In the genomic region with DNA sequence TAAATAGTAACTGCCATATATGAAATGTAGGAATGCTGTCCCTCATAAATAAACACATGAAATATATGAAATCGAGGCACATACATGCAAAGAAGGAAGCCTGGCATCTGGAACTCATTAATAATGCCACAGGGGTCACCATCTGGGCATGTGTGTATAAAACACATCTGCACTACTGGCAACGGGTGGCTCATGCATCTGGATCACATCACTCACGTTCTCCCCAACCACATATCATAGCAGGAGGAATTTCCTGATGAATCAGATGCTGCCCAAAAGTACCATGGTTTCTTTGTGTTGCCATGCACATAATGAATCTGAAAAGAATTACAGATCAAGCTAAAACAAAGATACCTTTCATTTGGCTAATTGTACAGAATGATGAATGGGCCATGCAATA, we compare ENCODE assay signal across 17 cellular contexts. TPM values are rescaled to one million over a fixed set of nuclear protein-coding genes. Genes with fewer than 3 reads are reported as not detected.
A peak's percentile ranks its signal among the peaks of the same experiment; 100 is the strongest.
DNase-seq lines count a peak whose midpoint lies in the region; ATAC-seq and TF ChIP-seq lines count a peak whose summit lies in the region.
"Had no signal": no experiment of that assay in that cellular context is flagged by ENCODE, and none has a peak within 500 bp of the region (broad histone marks: within the 10 kb centered on the region; RNA-seq: fewer than 3 reads in every experiment).

No MANE protein-coding gene starts in this region.

- intact Hi-C loops in sciatic nerve (cut with DNase I) = no loop called here

- ATAC-seq in HG03095 (IDR thresholded peaks at IDR 0.05; ENCODE audit: unreplicated experiment) (no peak), sciatic nerve (no peak), HG03175 (IDR thresholded peaks at IDR 0.05; ENCODE audit: unreplicated experiment) (no peak), GM21367 (IDR thresholded peaks at IDR 0.05; ENCODE audit: unreplicated experiment) (no peak)
- ATAC-seq: CD8-positive, alpha-beta T cell; GM12878; heart right ventricle; right cardiac atrium had no signal

- peak; percentile 59 for DNase-seq in AG09319 (ENCODE audit: extremely low read depth, low read depth)
- DNase-seq in HT1080 (ENCODE audit: low read depth) = peak; percentile 89
- peak; percentile 72 for DNase-seq in amniotic stem cell (lab: John Stamatoyannopoulos, UW)
- DNase-seq in iris pigment epithelial cell (ENCODE audit: low read depth) = peak; percentile 40
- DNase-seq in sciatic nerve (ENCODE audit: low spot score) = no peak
- DNase-seq: activated T-cell treated with anti-CD3 and anti-CD28 coated beads for 4 hours; CD8-positive, alpha-beta T cell; cerebellar nuclear complex; heart right ventricle; NCI-H2029; OCI-M1; right cardiac atrium had no signal

- TF ChIP-seq CTCF in AG09319 (IDR thresholded peaks at IDR 0.05; ENCODE audit: low read depth, low read length) = no peak

RNA-seq across cellular contexts. Expression of a gene that starts 28.6 kb away (rescaled TPM):
- total RNA-seq in HT1080 (2014; rRNA removed; shearing (Covaris generic)) = not detected in 2 replicates
- polyA plus RNA-seq in HT1080 (2015; cell fraction: cytosol; rRNA removed) = not detected in 2 replicates
- polyA plus RNA-seq in HT1080 (2015; cell fraction: nucleus; rRNA removed) = not detected in 2 replicates
- 2.3 TPM for total RNA-seq in sciatic nerve
- total RNA-seq: GM12878 had no signal
- polyA plus RNA-seq: GM12878 had no signal

RNA-seq across cellular contexts. Expression of a gene that starts 47.2 kb away (rescaled TPM):
- total RNA-seq in HT1080 (2014; rRNA removed; shearing (Covaris generic)) = not detected in 2 replicates
- polyA plus RNA-seq in HT1080 (2015; cell fraction: cytosol; rRNA removed) = 0.06 TPM in 2 replicates
- 0.18 and 0.63 TPM in 2 replicates for polyA plus RNA-seq in HT1080 (2015; cell fraction: nucleus; rRNA removed)
- 35.2 TPM for total RNA-seq in sciatic nerve

RNA-seq across cellular contexts. Expression of a gene that starts 57.6 kb away (rescaled TPM):
- not detected in 2 replicates for total RNA-seq in HT1080 (2014; rRNA removed; shearing (Covaris generic))
- polyA plus RNA-seq in HT1080 (2015; cell fraction: cytosol; rRNA removed) = not detected in 2 replicates
- not detected in 2 replicates for polyA plus RNA-seq in HT1080 (2015; cell fraction: nucleus; rRNA removed)
- 126 TPM for total RNA-seq in sciatic nerve
- total RNA-seq: CD8-positive, alpha-beta T cell; mononuclear cell had no signal

Comparison
In these comparisons a context has a peak if more than half of its experiments do, and no peak if none do; other contexts are left out.
1. RNA of a gene that starts 47.2 kb away (total RNA-seq): 35.2 TPM in sciatic nerve (single experiment); not detected in HT1080; every median in the first group is over 10 times any median in the second.
2. RNA of a gene that starts 57.6 kb away (total RNA-seq): 126 TPM in sciatic nerve (single experiment); not detected in HT1080; every median in the first group is over 100 times any median in the second.